Comparison of ENCODE assay signal across 17 cellular contexts in the genomic region with DNA sequence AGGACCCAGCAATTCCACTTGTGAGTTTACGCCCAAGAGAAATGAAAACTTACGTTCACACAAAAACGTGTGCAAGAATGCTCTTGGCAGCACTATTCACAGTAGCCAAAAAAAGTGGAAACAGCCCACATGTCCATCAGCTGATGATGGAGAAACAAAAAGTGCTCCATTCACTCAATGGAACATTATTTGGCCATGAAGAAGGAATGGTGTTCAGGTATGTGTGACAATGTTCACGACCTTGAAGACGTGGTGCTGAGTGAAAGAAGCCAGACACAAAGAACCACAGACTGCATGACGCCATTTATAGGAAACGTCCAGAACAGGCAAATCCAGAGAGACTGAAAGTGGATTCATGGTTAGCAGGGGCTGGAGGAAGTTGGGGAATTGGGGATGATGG.
A peak's percentile ranks its signal among the peaks of the same experiment; 100 is the strongest.
DNase-seq lines count a peak whose midpoint lies in the region; ATAC-seq and TF ChIP-seq lines count a peak whose summit lies in the region.
"Had no signal": no experiment of that assay in that cellular context is flagged by ENCODE, and none has a peak within 500 bp of the region (broad histone marks: within the 10 kb centered on the region; RNA-seq: fewer than 3 reads in every experiment).

No MANE protein-coding gene starts in this region.

- ATAC-seq in heart right ventricle (no peak), HG03280 (IDR thresholded peaks at IDR 0.05; ENCODE audit: unreplicated experiment) (no peak), HG03025 (IDR thresholded peaks at IDR 0.05; ENCODE audit: low FRiP score, unreplicated experiment) (no peak)
- ATAC-seq: CD8-positive, alpha-beta T cell had no signal

- TF ChIP-seq CTCF in left ventricle myocardium inferior (IDR thresholded peaks at IDR 0.05; ENCODE audit: borderline replicate concordance) (no peak), heart right ventricle (IDR thresholded peaks at IDR 0.05) (no peak), neutrophil (IDR thresholded peaks at IDR 0.05) (no peak), vagina (IDR thresholded peaks at IDR 0.05) (no peak)

- peaks cover 67% of the 10 kb centered on the region for H3K4me1 ChIP-seq in left ventricle myocardium inferior
- H3K4me1 ChIP-seq in heart right ventricle, result peaks cover 10 to 73% (median 56%) of the 10 kb centered on the region in 9 donors
- H3K4me1 ChIP-seq in neutrophil (ENCODE audit: control insufficient read depth in 1 of 2, insufficient read depth in 1 of 2, low read depth in 1 of 2, low read length in 1 of 2), result peaks cover 13 to 22% of the 10 kb centered on the region in 2 experiments
- peaks cover 60% of the 10 kb centered on the region for H3K4me1 ChIP-seq in vagina

- peaks cover 5% of the 10 kb centered on the region for H3K9me3 ChIP-seq in left ventricle myocardium inferior (replicated peaks)
- H3K9me3 ChIP-seq in heart right ventricle, result peaks cover 0 to 3% (median 0%) of the 10 kb centered on the region in 11 donors
- no peaks in the 10 kb centered on the region for H3K9me3 ChIP-seq in neutrophil
- H3K9me3 ChIP-seq in vagina, result no peaks in the 10 kb centered on the region
- H3K9me3 ChIP-seq: BLaER1, Caco-2 had no signal

- H3K36me3 ChIP-seq in left ventricle myocardium inferior (no peaks in the 10 kb centered on the region), heart right ventricle (no peaks in the 10 kb centered on the region), neutrophil (no peaks in the 10 kb centered on the region), vagina (no peaks in the 10 kb centered on the region)
- H3K36me3 ChIP-seq: BLaER1 had no signal

- peak overlapping the region; percentile 93 for H3K27ac ChIP-seq in left ventricle myocardium inferior (replicated peaks)
- H3K27ac ChIP-seq in heart right ventricle, result peak overlapping the region in 2 of 10 donors; percentile 36 to 80
- peak overlapping the region; percentile 8 for H3K27ac ChIP-seq in neutrophil
- peak overlapping the region; percentile 91 for H3K27ac ChIP-seq in vagina
- H3K27ac ChIP-seq: 22Rv1, BLaER1, C4-2B, GM23248 had no signal

- H3K4me3 ChIP-seq in left ventricle myocardium inferior (no peak overlapping the region), heart right ventricle (no peak overlapping the region), neutrophil (ENCODE audit: low read depth in 1 of 2, low read length in 1 of 2) (no peak overlapping the region), vagina (no peak overlapping the region)
- H3K4me3 ChIP-seq: BLaER1, GM23248 had no signal

- DNase-seq in left ventricle myocardium inferior, result no peak
- DNase-seq in heart right ventricle, result no peak
- no peak for DNase-seq in vagina (ENCODE audit: extremely low spot score in 2 of 2)
- DNase-seq: Caco-2; CD4-positive, CD25-positive, alpha-beta regulatory T cell; CD8-positive, alpha-beta T cell; DMS153; DND-41; GM23248; H7; HCEC 1CT had no signal

- WGBS in heart right ventricle, 2 donors, result 39 to 42% methylated on average over 7 of the region's 7 CpGs

- no peak for TF ChIP-seq POLR2A in vagina (IDR thresholded peaks at IDR 0.05)

- H3K27me3 ChIP-seq in left ventricle myocardium inferior (ENCODE audit: low read depth) (no peaks in the 10 kb centered on the region), heart right ventricle (no peaks in the 10 kb centered on the region), neutrophil (no peaks in the 10 kb centered on the region), vagina (no peaks in the 10 kb centered on the region)
- H3K27me3 ChIP-seq: BLaER1 had no signal

- intact Hi-C loops in left ventricle myocardium inferior (cut with micrococcal nuclease) (no loop called here), heart right ventricle (cut with DNase I) (loop anchor here in 4 of 10 donors (5.0 kb wide), 2 partner anchors 36 to 46 kb away; no protein-coding TSS in a partner anchor), vagina (cut with DNase I) (no loop called here)
